8 cellular contexts compared by ENCODE assay signal in genomic region chr15:84570164-84570692, GRCh38. TPM values are rescaled to one million over a fixed set of nuclear protein-coding genes. Genes with fewer than 3 reads are reported as not detected.
DNase-seq lines count a peak whose midpoint lies in the region; TF ChIP-seq lines count a peak whose summit lies in the region.

No MANE protein-coding gene starts in this region.

- H3K27ac ChIP-seq in Peyer's patch = peak overlapping the region; percentile 78 to 91 (median 82)
- H3K27ac ChIP-seq in ovary = peak overlapping the region; percentile 93 to 98
- H3K27ac ChIP-seq in urinary bladder (ENCODE audit: low read depth) = peak overlapping the region; percentile 92

- TF ChIP-seq POLR2A in Peyer's patch (IDR thresholded peaks at IDR 0.05) (no peak), ovary (IDR thresholded peaks at IDR 0.05) (no peak)

- H3K4me1 ChIP-seq in Peyer's patch (peaks cover 0 to 6% (median 0%) of the 10 kb centered on the region in 4 donors), ovary (ENCODE audit: insufficient read depth) (peaks cover 3% of the 10 kb centered on the region), urinary bladder (ENCODE audit: insufficient read depth) (no peaks in the 10 kb centered on the region)

- H3K4me3 ChIP-seq in Peyer's patch (peak overlapping the region; percentile 54 to 92 (median 74)), ovary (peak overlapping the region; percentile 56), urinary bladder (ENCODE audit: low read depth, low read length) (peak overlapping the region; percentile 52)

- H3K9me3 ChIP-seq in Peyer's patch (no peaks in the 10 kb centered on the region), ovary (no peaks in the 10 kb centered on the region)

- WGBS in ovary, 3 donors = 0 to 1% (median 0%) methylated on average over 33 to 48 of the region's 48 CpGs
- under 1% methylated on average over 47 of the region's 48 CpGs for WGBS in urinary bladder

- H3K27me3 ChIP-seq in Peyer's patch = no peaks in the 10 kb centered on the region
- H3K27me3 ChIP-seq in ovary = no peaks in the 10 kb centered on the region

- intact Hi-C loops in ovary (cut with DNase I) = no loop called here

- no peak for TF ChIP-seq EP300 in ovary (IDR thresholded peaks at IDR 0.05)

- no peaks in the 10 kb centered on the region for H3K36me3 ChIP-seq in Peyer's patch
- no peaks in the 10 kb centered on the region for H3K36me3 ChIP-seq in ovary
- H3K36me3 ChIP-seq in urinary bladder (ENCODE audit: insufficient read depth) = no peaks in the 10 kb centered on the region

- DNase-seq in NOMO-1 (lab: John Stamatoyannopoulos, UW; ENCODE audit: unreplicated experiment in 2 of 2) (peak; percentile 28 to 40), NOMO-1 treated with dmso at 0.1 percent for 144 hours (lab: John Stamatoyannopoulos, UW; ENCODE audit: unreplicated experiment) (no peak), Peyer's patch (peak; percentile 64 to 83 (median 71)), globus pallidus (ENCODE audit: low spot score) (peak; percentile 11), ovary (peak in 4 of 5 donors; percentile 49 to 74 (median 62)), NCI-H446 (lab: John Stamatoyannopoulos, UW) (no peak)
- peak; percentile 55 for DNase-seq in activated naive CD4-positive, alpha-beta T cell treated with Interleukin-2 at 50 U/mL for 16 hours

- TF ChIP-seq CTCF in Peyer's patch (IDR thresholded peaks at IDR 0.05) = no peak
- TF ChIP-seq CTCF in ovary (IDR thresholded peaks at IDR 0.05) = no peak

RNA-seq across cellular contexts. Expression of gene ZSCAN2, which starts 30.6 kb away (rescaled TPM):
- total RNA-seq in Peyer's patch (10 to 100 TPM in 2 of 4 donors, 1 to 10 TPM in 2; 4.4 to 22.3 (median 10.2) TPM), ovary (10 to 100 TPM in 3 of 7 donors, 1 to 10 TPM in 4; 5.6 to 13.3 (median 9.2) TPM), urinary bladder (11.7 TPM)
- polyA plus RNA-seq in ovary (1 to 10 TPM; 6.8 to 8.2 TPM), urinary bladder (6.6 TPM)

Comparison
In these comparisons a context has a peak if more than half of its experiments do, and no peak if none do; other contexts are left out.
1. DNase-seq: peak in NOMO-1 (2 of 2), Peyer's patch (3 of 3), activated naive CD4-positive, alpha-beta T cell treated with Interleukin-2 at 50 U/mL for 16 hours (single experiment), globus pallidus (single experiment) and ovary (4 of 5); none in NOMO-1 treated with dmso at 0.1 percent for 144 hours (single experiment) and NCI-H446 (0 of 2).
2. Peak in every context shown above with its lines, with median percentiles within 50 percentile points of each other: H3K27ac ChIP-seq and H3K4me3 ChIP-seq.